Comparison of ENCODE assay signal across 16 cellular contexts in genomic region chr17:59627269-59627668, GRCh38. TPM values are rescaled to one million over a fixed set of nuclear protein-coding genes. Genes with fewer than 3 reads are reported as not detected.
A peak's percentile ranks its signal among the peaks of the same experiment; 100 is the strongest.
DNase-seq lines count a peak whose midpoint lies in the region; ATAC-seq and TF ChIP-seq lines count a peak whose summit lies in the region.
"Had no signal": no experiment of that assay in that cellular context is flagged by ENCODE, and none has a peak within 500 bp of the region (broad histone marks: within the 10 kb centered on the region; RNA-seq: fewer than 3 reads in every experiment).

No MANE protein-coding gene starts in this region.

- peaks cover 9% of the 10 kb centered on the region for H3K36me3 Mint-ChIP-seq in activated naive CD8-positive, alpha-beta T cell
- peaks cover 41% of the 10 kb centered on the region for H3K36me3 Mint-ChIP-seq in activated naive CD8-positive, alpha-beta T cell treated with anti-CD3 and anti-CD28 coated beads for 36 hours

- no peak overlapping the region for H3K4me3 Mint-ChIP-seq in activated naive CD8-positive, alpha-beta T cell
- no peak overlapping the region for H3K4me3 Mint-ChIP-seq in activated naive CD8-positive, alpha-beta T cell treated with anti-CD3 and anti-CD28 coated beads for 36 hours
- H3K4me3 Mint-ChIP-seq: activated CD4-positive, alpha-beta T cell treated with anti-CD3 and anti-CD28 coated beads, Interleukin-2, amount 10 ng/mL, durations not matched to agents 7 days and 5 days had no signal

- no peak for DNase-seq in activated naive CD8-positive, alpha-beta T cell treated with anti-CD3 and anti-CD28 coated beads for 36 hours
- DNase-seq in SK-N-MC (ENCODE audit: low read depth, low spot score) (no peak), fibroblast of villous mesenchyme (ENCODE audit: low read depth) (peak; percentile 60), upper lobe of left lung (no peak), DMS53 treated with DMSO at 0.1 percent for 48 hours (lab: John Stamatoyannopoulos, UW; ENCODE audit: unreplicated experiment) (no peak), T-helper 9 cell (no peak)
- DNase-seq: activated CD4-positive, alpha-beta T cell treated with anti-CD3 and anti-CD28 coated beads, Interleukin-2, amount 10 ng/mL, durations not matched to agents 7 days and 5 days; aorta; heart right ventricle; kidney glomerular epithelial cell; posterior cingulate gyrus; stimulated activated CD4-positive, alpha-beta T cell treated with anti-CD3 and anti-CD28 coated beads, Interleukin-15, amount 100 ng/mL, for 24 hours; substantia nigra had no signal

- no peaks in the 10 kb centered on the region for H3K27me3 ChIP-seq in upper lobe of left lung
- H3K27me3 ChIP-seq: heart right ventricle had no signal

- TF ChIP-seq POLR2A in upper lobe of left lung (IDR thresholded peaks at IDR 0.05): no peak

- TF ChIP-seq EP300 in upper lobe of left lung (IDR thresholded peaks at IDR 0.05): no peak

- no peak for TF ChIP-seq CTCF in fibroblast of villous mesenchyme (IDR thresholded peaks at IDR 0.05; ENCODE audit: insufficient read depth, low read depth, low read length)
- TF ChIP-seq CTCF in upper lobe of left lung (IDR thresholded peaks at IDR 0.05): no peak

- peak overlapping the region; percentile 21; the same call in 1 of the 2 replicates for H3K4me3 ChIP-seq in SK-N-MC
- no peak overlapping the region for H3K4me3 ChIP-seq in fibroblast of villous mesenchyme (ENCODE audit: low read depth, low read length)
- H3K4me3 ChIP-seq in upper lobe of left lung: no peak overlapping the region
- H3K4me3 ChIP-seq: heart right ventricle had no signal

- peaks cover 84% of the 10 kb centered on the region for H3K36me3 ChIP-seq in SK-N-MC (ENCODE audit: insufficient read depth, low read length)
- no peaks in the 10 kb centered on the region for H3K36me3 ChIP-seq in upper lobe of left lung

- ATAC-seq in upper lobe of left lung (ENCODE audit: low FRiP score in 2 of 2) (no peak), GM19351 (IDR thresholded peaks at IDR 0.05; ENCODE audit: unreplicated experiment) (no peak)

- peak overlapping the region; percentile 38 for H3K9ac ChIP-seq in SK-N-MC (ENCODE audit: insufficient read length)

- H3K9me3 ChIP-seq in SK-N-MC (ENCODE audit: low read depth, low read length): no peaks in the 10 kb centered on the region; the same call in 1 of the 2 replicates
- no peaks in the 10 kb centered on the region for H3K9me3 ChIP-seq in upper lobe of left lung
- H3K9me3 ChIP-seq: heart right ventricle had no signal

- 53 to 64% methylated on average over 3 of the region's 3 CpGs for WGBS in upper lobe of left lung, 2 donors

- no peaks in the 10 kb centered on the region for H3K27me3 Mint-ChIP-seq in activated naive CD8-positive, alpha-beta T cell
- no peaks in the 10 kb centered on the region for H3K27me3 Mint-ChIP-seq in activated naive CD8-positive, alpha-beta T cell treated with anti-CD3 and anti-CD28 coated beads for 36 hours
- H3K27me3 Mint-ChIP-seq: activated CD4-positive, alpha-beta T cell treated with anti-CD3 and anti-CD28 coated beads, Interleukin-2, amount 10 ng/mL, durations not matched to agents 7 days and 5 days had no signal

- peaks cover 70% of the 10 kb centered on the region for H3K4me1 Mint-ChIP-seq in activated naive CD8-positive, alpha-beta T cell (ENCODE audit: low read depth)
- H3K4me1 Mint-ChIP-seq in activated naive CD8-positive, alpha-beta T cell treated with anti-CD3 and anti-CD28 coated beads for 36 hours: peaks cover 57% of the 10 kb centered on the region

- H3K27ac ChIP-seq in SK-N-MC: peak overlapping the region; percentile 81
- H3K27ac ChIP-seq in upper lobe of left lung: peak overlapping the region in 3 of 4 donors; percentile 6 to 58 (median 22)
- H3K27ac ChIP-seq: epithelial cell of prostate had no signal

- H3K9me3 Mint-ChIP-seq in activated naive CD8-positive, alpha-beta T cell (ENCODE audit: low read depth): no peaks in the 10 kb centered on the region
- H3K9me3 Mint-ChIP-seq in activated naive CD8-positive, alpha-beta T cell treated with anti-CD3 and anti-CD28 coated beads for 36 hours: no peaks in the 10 kb centered on the region
- H3K9me3 Mint-ChIP-seq: activated CD4-positive, alpha-beta T cell treated with anti-CD3 and anti-CD28 coated beads, Interleukin-2, amount 10 ng/mL, durations not matched to agents 7 days and 5 days had no signal

- peaks cover 66 to 90% (median 76%) of the 10 kb centered on the region in 4 donors for H3K4me1 ChIP-seq in upper lobe of left lung

- H3K27ac Mint-ChIP-seq in activated naive CD8-positive, alpha-beta T cell: peak overlapping the region; percentile 6
- H3K27ac Mint-ChIP-seq in activated naive CD8-positive, alpha-beta T cell treated with anti-CD3 and anti-CD28 coated beads for 36 hours: no peak overlapping the region
- H3K27ac Mint-ChIP-seq: activated CD4-positive, alpha-beta T cell treated with anti-CD3 and anti-CD28 coated beads, Interleukin-2, amount 10 ng/mL, durations not matched to agents 7 days and 5 days had no signal

RNA-seq across cellular contexts. Expression of gene CLTC, which starts 7.6 kb away (rescaled TPM):
- total RNA-seq in activated naive CD8-positive, alpha-beta T cell treated with anti-CD3 and anti-CD28 coated beads for 36 hours: 100 to 1,000 TPM; 154 to 161 TPM
- 555 and 613 TPM in 2 replicates for total RNA-seq in fibroblast of villous mesenchyme
- 100 to 1,000 TPM; 113 to 266 (median 192) TPM for total RNA-seq in upper lobe of left lung
